ENCODE assay signal across 21 cellular contexts in genomic region chr12:24743891-24744793, GRCh38.
"Had no signal": no experiment of that assay in that cellular context is flagged by ENCODE, and none has a peak within 500 bp of the region (broad histone marks: within the 10 kb centered on the region; RNA-seq: fewer than 3 reads in every experiment).

No MANE protein-coding gene starts in this region.

- DNase-seq: activated CD4-positive, alpha-beta T cell treated with anti-CD3 and anti-CD28 coated beads for 1 hour; activated CD8-positive, alpha-beta memory T cell treated with anti-CD3 and anti-CD28 coated beads for 24 hours; activated CD8-positive, alpha-beta memory T cell treated with anti-CD3 and anti-CD28 coated beads, Interleukin-2, amount 50 U/mL, for 48 hours; activated gamma-delta T cell; activated naive CD8-positive, alpha-beta T cell treated with anti-CD3 and anti-CD28 coated beads for 36 hours; amniotic stem cell; endodermal cell; gastrocnemius medialis; head of caudate nucleus; immature natural killer cell; left ventricle myocardium superior; nucleus accumbens; sigmoid colon; stimulated activated CD8-positive, alpha-beta memory T cell treated with anti-CD3 and anti-CD28 coated beads, Interleukin-4, amount 100 ng/mL, for 48 hours; stimulated activated naive CD4-positive, alpha-beta T cell; T-cell; T-helper 9 cell had no signal

- H3K4me3 Mint-ChIP-seq: activated naive CD8-positive, alpha-beta T cell treated with anti-CD3 and anti-CD28 coated beads for 36 hours; endodermal cell; immature natural killer cell; natural killer cell treated with Interleukin-12 subunit alpha and Interleukin-12 subunit beta and Interleukin-15 and Interleukin-18, amount 100 ng/mL, for 72 hours; T-cell had no signal

- H3K9me3 ChIP-seq: gastrocnemius medialis, sigmoid colon had no signal

- H3K27ac Mint-ChIP-seq: activated naive CD8-positive, alpha-beta T cell treated with anti-CD3 and anti-CD28 coated beads for 36 hours; endodermal cell; immature natural killer cell; natural killer cell treated with Interleukin-12 subunit alpha and Interleukin-12 subunit beta and Interleukin-15 and Interleukin-18, amount 100 ng/mL, for 72 hours; T-cell had no signal

- H3K27me3 Mint-ChIP-seq: activated naive CD8-positive, alpha-beta T cell treated with anti-CD3 and anti-CD28 coated beads for 36 hours; T-cell had no signal

- H3K4me1 ChIP-seq: gastrocnemius medialis, sigmoid colon had no signal

- ATAC-seq: gastrocnemius medialis; left ventricle myocardium superior; natural killer cell treated with Interleukin-12 subunit alpha and Interleukin-12 subunit beta and Interleukin-15 and Interleukin-18, amount 100 ng/mL, for 72 hours; SK-N-SH treated with all-trans-retinoic acid at 6 μM for 48 hours; T-cell had no signal

- H3K36me3 Mint-ChIP-seq: activated naive CD8-positive, alpha-beta T cell treated with anti-CD3 and anti-CD28 coated beads for 36 hours; immature natural killer cell; natural killer cell treated with Interleukin-12 subunit alpha and Interleukin-12 subunit beta and Interleukin-15 and Interleukin-18, amount 100 ng/mL, for 72 hours; T-cell had no signal

- H3K27ac ChIP-seq: epithelial cell of prostate, gastrocnemius medialis, sigmoid colon, VCaP had no signal

- H3K4me3 ChIP-seq: gastrocnemius medialis, sigmoid colon had no signal

- H3K9me3 Mint-ChIP-seq: activated naive CD8-positive, alpha-beta T cell treated with anti-CD3 and anti-CD28 coated beads for 36 hours; endodermal cell; immature natural killer cell; natural killer cell treated with Interleukin-12 subunit alpha and Interleukin-12 subunit beta and Interleukin-15 and Interleukin-18, amount 100 ng/mL, for 72 hours; T-cell had no signal

- H3K36me3 ChIP-seq: gastrocnemius medialis, sigmoid colon had no signal

- H3K4me1 Mint-ChIP-seq: activated naive CD8-positive, alpha-beta T cell treated with anti-CD3 and anti-CD28 coated beads for 36 hours; immature natural killer cell had no signal

- H3K27me3 ChIP-seq: gastrocnemius medialis, sigmoid colon had no signal
